Comparison of ENCODE assay signal across 8 cellular contexts in the genomic region with DNA sequence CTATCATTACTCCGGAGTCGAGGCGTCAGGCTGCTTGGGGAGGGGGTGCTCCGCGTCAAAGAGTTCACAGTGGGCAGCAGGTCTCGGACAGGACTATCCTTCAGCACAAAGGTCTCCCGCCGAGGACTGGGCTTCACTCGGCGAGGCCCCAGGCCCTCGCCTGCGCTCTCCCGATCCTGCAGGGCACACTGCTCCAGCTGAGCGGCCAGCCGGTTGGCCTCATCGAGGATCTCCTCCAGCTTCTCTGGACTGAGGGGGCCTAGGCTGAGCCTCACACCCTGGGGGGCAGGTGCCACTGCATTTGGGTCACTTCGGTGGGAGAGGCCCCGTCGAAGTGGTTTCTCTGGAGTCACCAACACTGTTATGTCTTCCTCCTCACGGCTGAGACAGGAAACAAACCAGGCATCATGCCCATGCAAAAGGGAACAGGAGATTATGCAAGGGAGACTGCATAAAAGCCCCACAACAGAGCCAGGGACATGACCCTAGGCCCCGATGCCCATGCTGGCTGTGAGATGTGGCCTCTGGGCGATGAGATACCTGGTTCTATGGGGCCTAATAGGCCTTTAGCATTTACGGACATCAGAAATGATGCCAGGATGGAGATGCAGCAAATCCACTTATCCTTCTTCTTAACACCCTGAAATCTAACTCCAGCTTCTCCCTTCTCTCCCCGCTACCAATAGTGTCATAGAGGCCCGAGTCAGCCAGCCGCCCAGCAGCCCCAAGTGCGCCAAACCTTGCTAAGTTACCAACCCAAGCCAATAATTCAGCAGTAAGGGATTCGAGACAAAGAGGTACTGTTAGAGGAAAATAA. TPM values are rescaled to one million over a fixed set of nuclear protein-coding genes. Genes with fewer than 3 reads are reported as not detected.
DNase-seq lines count a peak whose midpoint lies in the region; ATAC-seq, FAIRE-seq and TF ChIP-seq lines count a peak whose summit lies in the region.

No MANE protein-coding gene starts in this region.

- no peak overlapping the region for H2BK120ac ChIP-seq in H1 (replicated peaks; ENCODE audit: low read depth, low read length)

- CTCF ChIA-PET in H1 (lab: Charles Lee; ENCODE audit: partially characterized antibody): interaction anchor here (0.8 to 3.0 kb wide), 11 partner anchors 12 to 217 kb away, joined by 3 to 30 read pairs (median 4); a partner anchor contains a TSS

- H3K79me1 ChIP-seq in H1 (ENCODE audit: low read depth, low read length): peaks cover 7% of the 10 kb centered on the region

- H4K8ac ChIP-seq in H1 (ENCODE audit: extremely low read depth, insufficient read depth, low read length): no peak overlapping the region; the same call in 1 of the 2 replicates

- no peak overlapping the region for H3K56ac ChIP-seq in H1 (replicated peaks; ENCODE audit: insufficient read length, low read depth, low read length)

- H3K9me3 ChIP-seq in H1 (ENCODE audit: insufficient read depth in 2 of 2, low read depth in 1 of 2, low read length in 1 of 2): no peaks in the 10 kb centered on the region
- H3K9me3 ChIP-seq in neutrophil: no peaks in the 10 kb centered on the region

- peaks cover 0 to 16% of the 10 kb centered on the region in 2 experiments; a peak in 3 of 4 replicates for H3K79me2 ChIP-seq in H1 (ENCODE audit: control insufficient read depth in 1 of 2, insufficient read depth in 2 of 2, low read length in 2 of 2)

- TF ChIP-seq POLR2A in H1 (IDR thresholded peaks at IDR 0.05; ENCODE audit: control extremely low read depth in 1 of 2, low read depth in 2 of 2, low read length in 2 of 2): no peak

- no peak overlapping the region for H3K27ac ChIP-seq in H1 (ENCODE audit: low read depth, low read length)
- peak overlapping the region; percentile 88 for H3K27ac ChIP-seq in neutrophil

- no peak overlapping the region for H3K23ac ChIP-seq in H1 (ENCODE audit: insufficient read length)

- FAIRE-seq in H1 (lab: Jason Lieb, UNC): no peak

- H3K4me2 ChIP-seq in H1 (ENCODE audit: insufficient read depth in 1 of 2, low read depth in 2 of 2, low read length in 2 of 2): peak overlapping the region; percentile 84 to 91

- H2BK5ac ChIP-seq in H1 (ENCODE audit: low read depth, low read length): peak overlapping the region; percentile 76; the same call in 1 of the 2 replicates

- H3K27me3 ChIP-seq in H1 (replicated peaks in 1 of 4; ENCODE audit: control insufficient read depth in 3 of 4, extremely low read depth in 1 of 4, insufficient read depth in 3 of 4, low read length in 3 of 4): no peaks in the 10 kb centered on the region
- H3K27me3 ChIP-seq in neutrophil: no peaks in the 10 kb centered on the region

- no peak overlapping the region for H2AK5ac ChIP-seq in H1 (ENCODE audit: low read depth, low read length)

- no peak overlapping the region for H3K18ac ChIP-seq in H1 (ENCODE audit: extremely low read depth, low read length)

- H3K9ac ChIP-seq in H1 (replicated peaks in 1 of 4; ENCODE audit: extremely low read depth in 1 of 4, low read depth in 3 of 4, low read length in 3 of 4): peak overlapping the region in 3 of 4 experiments; percentile 1 to 65 (median 58); a peak in 3 of 7 replicates

- H3K4me3 ChIP-seq in H1 (ENCODE audit: extremely low read depth in 1 of 4, insufficient read depth in 2 of 4, low read depth in 3 of 4, low read length in 4 of 4): peak overlapping the region; percentile 54 to 95 (median 86)
- peak overlapping the region; percentile 91 to 97 for H3K4me3 ChIP-seq in neutrophil (ENCODE audit: low read depth in 1 of 2, low read length in 1 of 2)

- ATAC-seq in GM19452 (IDR thresholded peaks at IDR 0.05; ENCODE audit: unreplicated experiment): no peak

- H4K20me1 ChIP-seq in H1 (replicated peaks in 1 of 2; ENCODE audit: control insufficient read depth in 1 of 2, insufficient read depth in 2 of 2, low read length in 2 of 2): no peaks in the 10 kb centered on the region

- TF ChIP-seq CTCF in H1 (IDR thresholded peaks at IDR 0.05; ENCODE audit: control extremely low read depth in 1 of 3, insufficient read depth in 1 of 3, low read depth in 1 of 3, low read length in 3 of 3) (no peak), neutrophil (IDR thresholded peaks at IDR 0.05) (no peak)

- WGBS in H1 (ENCODE audit: extremely low coverage in 1 of 2, insufficient coverage in 1 of 2, insufficient read length in 1 of 2, insufficient replicate concordance in 2 of 2, low coverage in 1 of 2, low lambda C conversion rate in 2 of 2, missing lambda C conversion rate in 1 of 2), 2 experiments: 84% methylated on average over 28 of the region's 28 CpGs; no CpG with 5 or more reads in 1 of the 2 experiments

- no peak for TF ChIP-seq EP300 in H1 (IDR thresholded peaks at IDR 0.05; ENCODE audit: borderline replicate concordance in 1 of 2, low read depth in 2 of 2, low read length in 2 of 2)

- no peak for TF ChIP-seq RAD21 in H1 (IDR thresholded peaks at IDR 0.05 in 1 of 2, conservative IDR thresholded peaks at IDR 0.05 in 1 of 2; ENCODE audit: low read depth in 2 of 2, low read length in 2 of 2)

- DNase-seq in EL: peak; percentile 43
- peak; percentile 40 for DNase-seq in NOMO-1 treated with dmso at 0.1 percent for 144 hours (lab: John Stamatoyannopoulos, UW; ENCODE audit: unreplicated experiment)
- no peak for DNase-seq in H1 (ENCODE audit: low read depth in 1 of 2, low spot score in 2 of 2)
- no peak for DNase-seq in NCI-H146 treated with DMSO at 0.1 percent for 48 hours (lab: John Stamatoyannopoulos, UW; ENCODE audit: unreplicated experiment)
- no peak for DNase-seq in HPDE6-E6E7 (ENCODE audit: extremely low spot score)
- DNase-seq in DMS53 (lab: John Stamatoyannopoulos, UW): no peak

- H3K14ac ChIP-seq in H1 (ENCODE audit: insufficient read length): no peak overlapping the region

- H2AFZ ChIP-seq in H1 (ENCODE audit: low read length): no peak overlapping the region

- peak overlapping the region; percentile 40 for H3K4ac ChIP-seq in H1 (replicated peaks; ENCODE audit: insufficient read length, low read depth, low read length)

- POLR2A ChIA-PET in H1 (lab: Charles Lee; ENCODE audit: partially characterized antibody): interaction anchor here (1.0 to 2.3 kb wide), 7 partner anchors 11 to 117 kb away, joined by 3 to 18 read pairs (median 6); a partner anchor contains a TSS

- H4K91ac ChIP-seq in H1 (replicated peaks; ENCODE audit: insufficient read length, low read length): no peak overlapping the region

- H2BK12ac ChIP-seq in H1 (ENCODE audit: low read depth, low read length): no peak overlapping the region

- no peak overlapping the region; the same call in 1 of the 2 replicates for H2BK15ac ChIP-seq in H1 (ENCODE audit: low read length)

- peaks cover 10 to 15% (median 11%) of the 10 kb centered on the region in 4 experiments for H3K4me1 ChIP-seq in H1 (replicated peaks in 1 of 4; ENCODE audit: control insufficient read depth in 3 of 4, insufficient read depth in 4 of 4, low read length in 3 of 4)
- H3K4me1 ChIP-seq in neutrophil (ENCODE audit: control insufficient read depth in 1 of 2, insufficient read depth in 1 of 2, low read depth in 1 of 2, low read length in 1 of 2): peaks cover 36 to 41% of the 10 kb centered on the region in 2 experiments

- H3K36me3 ChIP-seq in H1 (ENCODE audit: control insufficient read depth in 2 of 4, insufficient read depth in 4 of 4, low read length in 3 of 4): peaks cover 10 to 22% (median 16%) of the 10 kb centered on the region in 4 experiments; a peak in 6 of 8 replicates
- no peaks in the 10 kb centered on the region for H3K36me3 ChIP-seq in neutrophil

- peaks cover 12% of the 10 kb centered on the region for H3K23me2 ChIP-seq in H1 (ENCODE audit: low read depth, low read length)

- no peak overlapping the region for H2BK20ac ChIP-seq in H1 (ENCODE audit: low read length)

- H4K5ac ChIP-seq in H1 (ENCODE audit: insufficient read length, low read depth, low read length): no peak overlapping the region

TF ChIP-seq in H1, 55 proteins besides CTCF, POLR2A, EP300 and RAD21 (continues in another document):
- TF ChIP-seq, protein P1, sequence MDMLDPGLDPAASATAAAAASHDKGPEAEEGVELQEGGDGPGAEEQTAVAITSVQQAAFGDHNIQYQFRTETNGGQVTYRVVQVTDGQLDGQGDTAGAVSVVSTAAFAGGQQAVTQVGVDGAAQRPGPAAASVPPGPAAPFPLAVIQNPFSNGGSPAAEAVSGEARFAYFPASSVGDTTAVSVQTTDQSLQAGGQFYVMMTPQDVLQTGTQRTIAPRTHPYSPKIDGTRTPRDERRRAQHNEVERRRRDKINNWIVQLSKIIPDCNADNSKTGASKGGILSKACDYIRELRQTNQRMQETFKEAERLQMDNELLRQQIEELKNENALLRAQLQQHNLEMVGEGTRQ (IDR thresholded peaks at IDR 0.05; ENCODE audit: low read length): no peak

RNA-seq across cellular contexts. Expression of a gene that starts 1.1 kb away (rescaled TPM):
- 67.3 and 69.6 TPM in 2 replicates for total RNA-seq in H1 (2021; fragmentation: NEBNext Ultra II Directional; extraction: Animal tissue kit (Norgen Biotek cat#: 25700))
- 56.1 and 83.3 TPM in 2 replicates for polyA plus RNA-seq in H1 (2011; rRNA removed)
- polyA plus RNA-seq in H1 (2011; cell fraction: cytosol; rRNA removed): 61.4 TPM
- 94.4 TPM for polyA plus RNA-seq in H1 (2011; cell fraction: nucleus; rRNA removed)
- 49.1 to 60.0 TPM (median 56.5 TPM) in 4 replicates for polyA plus RNA-seq in H1 (2012, experiment 1 of 2)
- polyA plus RNA-seq in H1 (2012, experiment 2 of 2): 58.9 TPM
- 54.5 TPM for polyA plus RNA-seq in H1 (2013, experiment 1 of 2)
- 53.3 TPM for polyA plus RNA-seq in H1 (2013, experiment 2 of 2)
- polyA minus RNA-seq in H1 (2011; rRNA and poly(A)+ RNA removed): 16.6 and 25.5 TPM in 2 replicates
- polyA minus RNA-seq in H1 (2011; cell fraction: cytosol; rRNA and poly(A)+ RNA removed): 24.0 TPM
- polyA minus RNA-seq in H1 (2011; cell fraction: nucleus; rRNA and poly(A)+ RNA removed): 21.1 TPM

RNA-seq across cellular contexts. Expression of a gene that starts 24.9 kb away (rescaled TPM):
- total RNA-seq in H1 (2021; fragmentation: NEBNext Ultra II Directional; extraction: Animal tissue kit (Norgen Biotek cat#: 25700)): 0.30 TPM in 1 of 2 replicates, not detected in the other
- polyA plus RNA-seq in H1 (2011; rRNA removed): 0.24 and 0.58 TPM in 2 replicates
- polyA plus RNA-seq in H1 (2011; cell fraction: cytosol; rRNA removed): 0.17 TPM
- polyA plus RNA-seq in H1 (2011; cell fraction: nucleus; rRNA removed): 0.66 TPM
- polyA plus RNA-seq in H1 (2012, experiment 1 of 2): 0.20 to 0.83 TPM (median 0.55 TPM) in 3 of 4 replicates, not detected in the other
- polyA plus RNA-seq in H1 (2012, experiment 2 of 2): not detected
- 0.24 TPM for polyA plus RNA-seq in H1 (2013, experiment 1 of 2)
- polyA plus RNA-seq in H1 (2013, experiment 2 of 2): 0.09 TPM
- 0.37 TPM in 1 of 2 replicates, not detected in the other for polyA minus RNA-seq in H1 (2011; rRNA and poly(A)+ RNA removed)
- polyA minus RNA-seq in H1 (2011; cell fraction: cytosol; rRNA and poly(A)+ RNA removed): 0.81 TPM
- polyA minus RNA-seq in H1 (2011; cell fraction: nucleus; rRNA and poly(A)+ RNA removed): not detected

RNA-seq across cellular contexts. Expression of a gene that starts 32.5 kb away (rescaled TPM):
- 27.7 and 28.0 TPM in 2 replicates for total RNA-seq in H1 (2021; fragmentation: NEBNext Ultra II Directional; extraction: Animal tissue kit (Norgen Biotek cat#: 25700))
- polyA plus RNA-seq in H1 (2011; rRNA removed): 12.0 and 25.9 TPM in 2 replicates
- 12.4 TPM for polyA plus RNA-seq in H1 (2011; cell fraction: cytosol; rRNA removed)
- polyA plus RNA-seq in H1 (2011; cell fraction: nucleus; rRNA removed): 59.6 TPM
- polyA plus RNA-seq in H1 (2012, experiment 1 of 2): 15.3 to 24.5 TPM (median 21.9 TPM) in 4 replicates
- polyA plus RNA-seq in H1 (2012, experiment 2 of 2): 16.0 TPM
- polyA plus RNA-seq in H1 (2013, experiment 1 of 2): 19.9 TPM
- polyA plus RNA-seq in H1 (2013, experiment 2 of 2): 16.0 TPM
- polyA minus RNA-seq in H1 (2011; rRNA and poly(A)+ RNA removed): 37.3 and 50.6 TPM in 2 replicates
- polyA minus RNA-seq in H1 (2011; cell fraction: cytosol; rRNA and poly(A)+ RNA removed): 28.1 TPM
- 39.4 TPM for polyA minus RNA-seq in H1 (2011; cell fraction: nucleus; rRNA and poly(A)+ RNA removed)

Comparison
In these comparisons a context has a peak if more than half of its experiments do, and no peak if none do; other contexts are left out.
1. DNase-seq: peak in EL (single experiment) and NOMO-1 treated with dmso at 0.1 percent for 144 hours (single experiment); none in H1 (0 of 2), NCI-H146 treated with DMSO at 0.1 percent for 48 hours (single experiment), HPDE6-E6E7 (single experiment) and DMS53 (single experiment).